27 cellular contexts compared by ENCODE assay signal in the genomic region with DNA sequence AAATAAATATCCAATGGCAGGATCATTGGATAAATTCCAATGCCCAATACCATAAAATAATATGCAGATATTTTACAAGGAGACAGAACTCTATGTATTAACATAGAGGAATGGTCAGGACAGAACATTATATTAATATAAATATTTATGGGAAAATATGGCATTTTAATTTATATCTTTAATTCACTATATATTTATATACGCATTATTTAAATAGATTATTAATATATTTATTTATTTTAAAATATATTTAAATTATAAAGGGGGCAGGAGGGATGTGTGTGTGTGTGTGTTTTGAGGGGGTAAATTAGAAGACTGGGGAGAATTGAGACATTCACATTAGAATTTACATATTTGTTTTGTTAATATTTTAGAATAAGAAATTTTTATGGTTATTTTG. TPM values are rescaled to one million over a fixed set of nuclear protein-coding genes. Genes with fewer than 3 reads are reported as not detected.
"Had no signal": no experiment of that assay in that cellular context is flagged by ENCODE, and none has a peak within 500 bp of the region (broad histone marks: within the 10 kb centered on the region; RNA-seq: fewer than 3 reads in every experiment).

No MANE protein-coding gene starts in this region.

- H3K4me3 Mint-ChIP-seq: naive thymus-derived CD8-positive, alpha-beta T cell; natural killer cell treated with Interleukin-12 subunit alpha and Interleukin-12 subunit beta and Interleukin-15 and Interleukin-18, amount 100 ng/mL, for 72 hours; nephron progenitor cell; neural crest cell; stimulated activated memory B cell treated with anti-CD40 and anti-IgM and Interleukin-4, amounts not matched to agents 10 μg/mL and 1 μg/mL and 100 μg/mL, for 72 hours; stimulated activated naive CD8-positive, alpha-beta T cell treated with anti-CD3 and anti-CD28 coated beads, Interleukin-15, amount 100 ng/mL, for 72 hours; type B pancreatic cell had no signal

- H3K27ac Mint-ChIP-seq: naive thymus-derived CD8-positive, alpha-beta T cell; natural killer cell treated with Interleukin-12 subunit alpha and Interleukin-12 subunit beta and Interleukin-15 and Interleukin-18, amount 100 ng/mL, for 72 hours; nephron progenitor cell; stimulated activated memory B cell treated with anti-CD40 and anti-IgM and Interleukin-4, amounts not matched to agents 10 μg/mL and 1 μg/mL and 100 μg/mL, for 72 hours; stimulated activated naive CD8-positive, alpha-beta T cell treated with anti-CD3 and anti-CD28 coated beads, Interleukin-15, amount 100 ng/mL, for 72 hours; type B pancreatic cell had no signal

- ATAC-seq: naive thymus-derived CD8-positive, alpha-beta T cell; natural killer cell treated with Interleukin-12 subunit alpha and Interleukin-12 subunit beta and Interleukin-15 and Interleukin-18, amount 100 ng/mL, for 72 hours; pancreas; right lobe of liver; stimulated activated memory B cell treated with anti-CD40 and anti-IgM and Interleukin-4, amounts not matched to agents 10 μg/mL and 1 μg/mL and 100 μg/mL, for 72 hours; stimulated activated naive CD8-positive, alpha-beta T cell treated with anti-CD3 and anti-CD28 coated beads, Interleukin-15, amount 100 ng/mL, for 72 hours; stimulated activated naive CD8-positive, alpha-beta T cell treated with anti-CD3 and anti-CD28 coated beads, Interleukin-15, Interleukin-2, amounts not matched to agents 100 U/mL and 50 U/mL, for 24 hours; upper lobe of right lung had no signal

- DNase-seq: naive thymus-derived CD8-positive, alpha-beta T cell; nephron progenitor cell; nucleus accumbens; pancreas; retina; right lobe of liver; sigmoid colon; spleen; stimulated activated CD4-positive, alpha-beta T cell treated with anti-CD3 and anti-CD28 coated beads, Interleukin-12 subunit alpha, Interleukin-12 subunit beta, amount 100 ng/mL, for 4 hours; stimulated activated CD4-positive, alpha-beta T cell treated with anti-CD3 and anti-CD28 coated beads, Interleukin-1b, Interleukin-23, amount 100 ng/mL, for 48 hours; stimulated activated CD4-positive, alpha-beta T cell treated with anti-CD3 and anti-CD28 coated beads, Interleukin-4, amount 100 ng/mL, for 1 hour; stimulated activated CD4-positive, alpha-beta T cell treated with anti-CD3 and anti-CD28 coated beads, Interleukin-4, amount 100 ng/mL, for 4 hours; stimulated activated CD8-positive, alpha-beta memory T cell treated with anti-CD3 and anti-CD28 coated beads, Interleukin-4, amount 100 ng/mL, for 48 hours; stimulated activated naive CD4-positive, alpha-beta T cell; stimulated activated naive CD8-positive, alpha-beta T cell treated with anti-CD3 and anti-CD28 coated beads, Interleukin-15, amount 100 ng/mL, for 72 hours; stimulated activated naive CD8-positive, alpha-beta T cell treated with anti-CD3 and anti-CD28 coated beads, Interleukin-15, Interleukin-2, amounts not matched to agents 100 U/mL and 50 U/mL, for 24 hours; substantia nigra; testis; tibial artery; transverse colon; upper lobe of right lung; uterus had no signal

- H3K36me3 Mint-ChIP-seq: naive thymus-derived CD8-positive, alpha-beta T cell; stimulated activated memory B cell treated with anti-CD40 and anti-IgM and Interleukin-4, amounts not matched to agents 10 μg/mL and 1 μg/mL and 100 μg/mL, for 72 hours; type B pancreatic cell had no signal

- H3K27me3 Mint-ChIP-seq: naive thymus-derived CD8-positive, alpha-beta T cell; natural killer cell treated with Interleukin-12 subunit alpha and Interleukin-12 subunit beta and Interleukin-15 and Interleukin-18, amount 100 ng/mL, for 72 hours; stimulated activated memory B cell treated with anti-CD40 and anti-IgM and Interleukin-4, amounts not matched to agents 10 μg/mL and 1 μg/mL and 100 μg/mL, for 72 hours; stimulated activated naive CD8-positive, alpha-beta T cell treated with anti-CD3 and anti-CD28 coated beads, Interleukin-15, amount 100 ng/mL, for 72 hours; type B pancreatic cell had no signal

- FAIRE-seq: pancreas had no signal

- H3K9me3 Mint-ChIP-seq: nephron progenitor cell, neural crest cell, type B pancreatic cell had no signal

- H3K4me1 Mint-ChIP-seq: naive thymus-derived CD8-positive, alpha-beta T cell; stimulated activated memory B cell treated with anti-CD40 and anti-IgM and Interleukin-4, amounts not matched to agents 10 μg/mL and 1 μg/mL and 100 μg/mL, for 72 hours; stimulated activated naive CD8-positive, alpha-beta T cell treated with anti-CD3 and anti-CD28 coated beads, Interleukin-15, amount 100 ng/mL, for 72 hours had no signal

RNA-seq across cellular contexts. Expression of a gene that starts 31.6 kb away (rescaled TPM):
- total RNA-seq: naive thymus-derived CD8-positive, alpha-beta T cell; natural killer cell treated with Interleukin-12 subunit alpha and Interleukin-12 subunit beta and Interleukin-15 and Interleukin-18, amount 100 ng/mL, for 72 hours; smooth muscle cell had no signal
